ENCODE assay signal across 8 cellular contexts in genomic region chr3:185983495-185984141, GRCh38. TPM values are rescaled to one million over a fixed set of nuclear protein-coding genes. Genes with fewer than 3 reads are reported as not detected.
DNase-seq lines count a peak whose midpoint lies in the region; ATAC-seq and TF ChIP-seq lines count a peak whose summit lies in the region.

No MANE protein-coding gene starts in this region.

- DNase-seq in SIG-M5 treated with dmso at 0.1 percent for 504 hours (lab: John Stamatoyannopoulos, UW; ENCODE audit: unreplicated experiment) (peak; percentile 65), SIG-M5 (lab: John Stamatoyannopoulos, UW) (no peak), NCI-H1105 (lab: John Stamatoyannopoulos, UW) (peak; percentile 85), T-helper 1 cell (peak in 4 of 5 donors; percentile 29 to 52 (median 44)), amniotic stem cell (lab: John Stamatoyannopoulos, UW) (peak; percentile 36), right cardiac atrium (peak; percentile 54 to 74 (median 73)), retinal pigment epithelial cell (ENCODE audit: low read depth) (no peak)

- intact Hi-C loops in right cardiac atrium (cut with DNase I) = loop anchor here (5.0 to 10.0 kb wide), 6 partner anchors 259 to 559 kb away; partner anchors contain the start of gene CRYGS (in 3 of the 4)

- peak; percentile 90 for TF ChIP-seq CTCF in retinal pigment epithelial cell (conservative IDR thresholded peaks at IDR 0.05; ENCODE audit: low read depth, low read length)

- H3K27ac ChIP-seq in right cardiac atrium (ENCODE audit: low read length) = no peak overlapping the region

- no peak overlapping the region for H3K4me3 ChIP-seq in right cardiac atrium (ENCODE audit: low read length)
- H3K4me3 ChIP-seq in retinal pigment epithelial cell (ENCODE audit: low read length) = no peak overlapping the region

- no peaks in the 10 kb centered on the region for H3K27me3 ChIP-seq in right cardiac atrium (ENCODE audit: control insufficient read depth, insufficient read depth)

- ATAC-seq in right cardiac atrium (peak; percentile 86 to 94), GM18870 (IDR thresholded peaks at IDR 0.05; ENCODE audit: unreplicated experiment) (no peak)

- H3K9me3 ChIP-seq in right cardiac atrium (ENCODE audit: control insufficient read depth, low read length) = no peaks in the 10 kb centered on the region

- 15% methylated on average over 23 of the region's 23 CpGs for WGBS in right cardiac atrium

- H3K4me1 ChIP-seq in right cardiac atrium (ENCODE audit: control insufficient read depth, insufficient read depth, low read length) = no peaks in the 10 kb centered on the region

RNA-seq across cellular contexts. Expression of gene TRA2B, which starts 45.8 kb away (rescaled TPM):
- total RNA-seq in right cardiac atrium = 10 to 100 TPM; 50.5 to 79.7 (median 53.2) TPM
- polyA plus RNA-seq in right cardiac atrium = 45.8 TPM

Comparison
In these comparisons a context has a peak if more than half of its experiments do, and no peak if none do; other contexts are left out.
1. DNase-seq: peak in SIG-M5 treated with dmso at 0.1 percent for 504 hours (single experiment), NCI-H1105 (single experiment), T-helper 1 cell (4 of 5), amniotic stem cell (single experiment) and right cardiac atrium (3 of 3); none in SIG-M5 (single experiment) and retinal pigment epithelial cell (single experiment).